ENCODE assay signal across 12 cellular contexts in the genomic region with DNA sequence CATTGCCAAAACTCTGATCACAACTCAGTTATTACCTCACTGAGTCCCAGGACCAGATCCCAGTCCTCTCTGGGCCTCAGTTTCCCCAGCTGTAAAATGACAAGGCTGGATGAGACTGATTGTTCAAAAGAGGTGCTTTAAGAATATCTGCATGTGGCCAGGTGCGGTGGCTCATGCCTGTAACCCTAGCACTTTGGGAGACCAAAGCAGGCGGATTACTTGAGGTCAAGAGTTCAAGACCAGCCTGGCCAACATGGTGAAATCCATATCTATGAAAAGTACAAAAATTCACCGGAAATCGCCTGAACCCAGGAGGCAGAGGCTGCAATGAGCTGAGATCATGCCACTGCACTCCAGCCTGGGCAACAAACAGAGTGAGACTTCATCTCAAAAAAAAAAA. TPM values are rescaled to one million over a fixed set of nuclear protein-coding genes. Genes with fewer than 3 reads are reported as not detected.
DNase-seq lines count a peak whose midpoint lies in the region; ATAC-seq and TF ChIP-seq lines count a peak whose summit lies in the region.
"Had no signal": no experiment of that assay in that cellular context is flagged by ENCODE, and none has a peak within 500 bp of the region (broad histone marks: within the 10 kb centered on the region; RNA-seq: fewer than 3 reads in every experiment).

No MANE protein-coding gene starts in this region.

- intact Hi-C loops in lower lobe of right lung (cut with DNase I) = no loop called here
- intact Hi-C loops in transverse colon (cut with DNase I; ENCODE audit: low total_unique reads) = no loop called here
- intact Hi-C loops in tibial artery (cut with DNase I; ENCODE audit: low total_unique reads) = no loop called here
- intact Hi-C loops in heart right ventricle (cut with DNase I) = no loop called here

- 97 to 100% methylated on average over 2 to 4 of the region's 4 CpGs for WGBS in transverse colon (ENCODE audit: low coverage in 1 of 2), 2 donors
- 88 to 94% methylated on average over 4 of the region's 4 CpGs for WGBS in heart right ventricle, 2 donors

- CTCF ChIA-PET in activated naive CD4-positive, alpha-beta T cell treated with anti-CD3 and anti-CD28 coated beads, Interleukin-2, amount 10 ng/mL, durations not matched to agents 7 days and 5 days (lab: Charles Lee) = interaction anchor here (1.4 to 2.4 kb wide), 2 partner anchors 10 to 91 kb away, joined by 3 to 15 read pairs; no protein-coding TSS in a partner anchor

- H3K36me3 ChIP-seq in lower lobe of right lung = peaks cover 16% of the 10 kb centered on the region
- peaks cover 0 to 5% (median 0%) of the 10 kb centered on the region in 4 donors for H3K36me3 ChIP-seq in transverse colon
- peaks cover 0 to 16% (median 15%) of the 10 kb centered on the region in 3 donors for H3K36me3 ChIP-seq in tibial artery
- peaks cover 0 to 43% (median 0%) of the 10 kb centered on the region in 9 donors for H3K36me3 ChIP-seq in heart right ventricle

- TF ChIP-seq CTCF in lower lobe of right lung (IDR thresholded peaks at IDR 0.05) (no peak), transverse colon (IDR thresholded peaks at IDR 0.05) (no peak), tibial artery (IDR thresholded peaks at IDR 0.05) (no peak), heart right ventricle (IDR thresholded peaks at IDR 0.05) (no peak)

- no peak for ATAC-seq in activated naive CD4-positive, alpha-beta T cell treated with anti-CD3 and anti-CD28 coated beads, Interleukin-2, amount 50 U/mL, for 72 hours
- ATAC-seq in lower lobe of right lung = no peak
- ATAC-seq in heart right ventricle = no peak

- H3K27ac ChIP-seq in lower lobe of right lung (peak overlapping the region; percentile 10), transverse colon (peak overlapping the region; percentile 30 to 52 (median 44)), tibial artery (peak overlapping the region in 1 of 2 donors; percentile 53), heart right ventricle (peak overlapping the region in 3 of 10 donors; percentile 35 to 66 (median 53))

- H3K27ac Mint-ChIP-seq in activated naive CD4-positive, alpha-beta T cell treated with anti-CD3 and anti-CD28 coated beads, Interleukin-2, amount 10 ng/mL, durations not matched to agents 7 days and 5 days = peak overlapping the region; percentile 81
- H3K27ac Mint-ChIP-seq in activated naive CD4-positive, alpha-beta T cell treated with anti-CD3 and anti-CD28 coated beads, Interleukin-2, amount 50 U/mL, for 72 hours = peak overlapping the region; percentile 37 to 84
- H3K27ac Mint-ChIP-seq: nephron had no signal

- no peak overlapping the region for H3K4me3 Mint-ChIP-seq in activated naive CD4-positive, alpha-beta T cell treated with anti-CD3 and anti-CD28 coated beads, Interleukin-2, amount 10 ng/mL, durations not matched to agents 7 days and 5 days
- H3K4me3 Mint-ChIP-seq: nephron had no signal

- H3K27me3 ChIP-seq in lower lobe of right lung (ENCODE audit: low read depth) (no peaks in the 10 kb centered on the region), transverse colon (no peaks in the 10 kb centered on the region), tibial artery (no peaks in the 10 kb centered on the region), heart right ventricle (no peaks in the 10 kb centered on the region)

- H3K27me3 Mint-ChIP-seq in activated naive CD4-positive, alpha-beta T cell treated with anti-CD3 and anti-CD28 coated beads, Interleukin-2, amount 10 ng/mL, durations not matched to agents 7 days and 5 days = no peaks in the 10 kb centered on the region

- TF ChIP-seq POLR2A in transverse colon (IDR thresholded peaks at IDR 0.05) = no peak

- peaks cover 52% of the 10 kb centered on the region for H3K4me1 Mint-ChIP-seq in activated naive CD4-positive, alpha-beta T cell treated with anti-CD3 and anti-CD28 coated beads, Interleukin-2, amount 10 ng/mL, durations not matched to agents 7 days and 5 days

- no peak overlapping the region for H3K4me3 ChIP-seq in lower lobe of right lung
- no peak overlapping the region for H3K4me3 ChIP-seq in transverse colon
- no peak overlapping the region for H3K4me3 ChIP-seq in tibial artery
- H3K4me3 ChIP-seq in heart right ventricle = no peak overlapping the region

- H3K4me1 ChIP-seq in lower lobe of right lung (peaks cover 18% of the 10 kb centered on the region), transverse colon (peaks cover 0 to 30% (median 5%) of the 10 kb centered on the region in 4 donors), tibial artery (peaks cover 0 to 17% (median 3%) of the 10 kb centered on the region in 4 donors), heart right ventricle (peaks cover 0 to 58% (median 18%) of the 10 kb centered on the region in 9 donors)

- peaks cover 18% of the 10 kb centered on the region for H3K36me3 Mint-ChIP-seq in activated naive CD4-positive, alpha-beta T cell treated with anti-CD3 and anti-CD28 coated beads, Interleukin-2, amount 10 ng/mL, durations not matched to agents 7 days and 5 days
- peaks cover 4 to 5% of the 10 kb centered on the region in 2 donors for H3K36me3 Mint-ChIP-seq in activated naive CD4-positive, alpha-beta T cell treated with anti-CD3 and anti-CD28 coated beads, Interleukin-2, amount 50 U/mL, for 72 hours

- TF ChIP-seq EP300 in transverse colon (IDR thresholded peaks at IDR 0.05; ENCODE audit: low read depth) = no peak

- DNase-seq in activated naive CD4-positive, alpha-beta T cell treated with anti-CD3 and anti-CD28 coated beads, Interleukin-2, amount 10 ng/mL, durations not matched to agents 7 days and 5 days = no peak
- DNase-seq in activated naive CD4-positive, alpha-beta T cell treated with Interleukin-2 at 50 U/mL for 16 hours = no peak
- no peak for DNase-seq in activated naive CD4-positive, alpha-beta T cell treated with anti-CD3 and anti-CD28 coated beads, Interleukin-2, amount 50 U/mL, for 72 hours (ENCODE audit: low spot score in 2 of 2)
- DNase-seq in lower lobe of right lung = no peak
- DNase-seq in transverse colon = no peak
- DNase-seq in tibial artery = no peak
- DNase-seq in heart right ventricle = no peak
- no peak for DNase-seq in stimulated activated CD4-positive, alpha-beta T cell treated with anti-CD3 and anti-CD28 coated beads, Interleukin-2, amount 100 ng/mL, for 48 hours
- DNase-seq: DND-41, NCI-H1105, NCI-H510A treated with DMSO at 0.1 percent for 48 hours had no signal

- H3K9me3 Mint-ChIP-seq in activated naive CD4-positive, alpha-beta T cell treated with anti-CD3 and anti-CD28 coated beads, Interleukin-2, amount 10 ng/mL, durations not matched to agents 7 days and 5 days = no peaks in the 10 kb centered on the region
- no peaks in the 10 kb centered on the region for H3K9me3 Mint-ChIP-seq in activated naive CD4-positive, alpha-beta T cell treated with anti-CD3 and anti-CD28 coated beads, Interleukin-2, amount 50 U/mL, for 72 hours
- H3K9me3 Mint-ChIP-seq: nephron had no signal

- no peaks in the 10 kb centered on the region for H3K9me3 ChIP-seq in lower lobe of right lung
- no peaks in the 10 kb centered on the region for H3K9me3 ChIP-seq in transverse colon
- H3K9me3 ChIP-seq in tibial artery = no peaks in the 10 kb centered on the region
- H3K9me3 ChIP-seq in heart right ventricle = peaks cover 0 to 5% (median 0%) of the 10 kb centered on the region in 11 donors

- in situ Hi-C loops in transverse colon (cut with MboI; ENCODE audit: low pct_ligation_motif_present in 1 of 4, low pct_unique_long_range_greater_than_20kb in 1 of 4, low sequenced_read_pairs in 3 of 4) = loop anchor here in 1 of 4 donors (25.0 kb wide), 1 partner anchor 288 kb away; no protein-coding TSS in a partner anchor

RNA-seq across cellular contexts. Expression of gene ATOX1, which starts 8.3 kb away (rescaled TPM):
- 10 to 100 TPM; 48.2 to 84.3 TPM for total RNA-seq in activated naive CD4-positive, alpha-beta T cell treated with anti-CD3 and anti-CD28 coated beads, Interleukin-2, amount 50 U/mL, for 72 hours
- total RNA-seq in lower lobe of right lung = 68.2 TPM
- 10 to 100 TPM in 2 of 4 donors, 1 to 10 TPM in 2; 5.0 to 81.1 (median 31.7) TPM for total RNA-seq in transverse colon
- total RNA-seq in heart right ventricle = 10 to 100 TPM; 52.5 to 77.5 (median 65.8) TPM
- polyA plus RNA-seq in heart right ventricle = 100 to 1,000 TPM in 1 of 2 donors, 10 to 100 TPM in 1; 82.5 to 125 TPM

RNA-seq across cellular contexts. Expression of gene G3BP1, which starts 21.6 kb away (rescaled TPM):
- total RNA-seq in activated naive CD4-positive, alpha-beta T cell treated with anti-CD3 and anti-CD28 coated beads, Interleukin-2, amount 50 U/mL, for 72 hours = 100 to 1,000 TPM; 185 to 250 TPM
- total RNA-seq in lower lobe of right lung (148 TPM), transverse colon (10 to 100 TPM; 35.4 to 88.6 (median 66.7) TPM), heart right ventricle (100 to 1,000 TPM in 9 of 10 donors, 10 to 100 TPM in 1; 91.8 to 132 (median 116) TPM)
- polyA plus RNA-seq in heart right ventricle = 10 to 100 TPM; 10.6 to 16.6 TPM
